Comparison of ENCODE assay signal across 8 cellular contexts in genomic region chr9:133356391-133357091, GRCh38. TPM values are rescaled to one million over a fixed set of nuclear protein-coding genes. Genes with fewer than 3 reads are reported as not detected.
DNase-seq lines count a peak whose midpoint lies in the region; ATAC-seq and TF ChIP-seq lines count a peak whose summit lies in the region.

SURF1 (minus strand) TSS chr9:133356487; CDS start chr9:133356453, 34 bp downstream.
SURF2 (plus strand) TSS chr9:133356550; CDS start chr9:133356593, 43 bp downstream.

- H3K27ac ChIP-seq in A673 (ENCODE audit: low read depth, low read length, poor library complexity, severe bottlenecking) (peak within 1 kb of the TSS; percentile 76), mesodermal cell (ENCODE audit: low read depth, low read length, severe bottlenecking) (peak within 1 kb of the TSS; percentile 23)

- H3K4me1 ChIP-seq in A673 (ENCODE audit: insufficient read depth, low read length, poor library complexity, severe bottlenecking) (peaks cover 19% of the 10 kb centered on the region), endocrine pancreas (ENCODE audit: control insufficient read depth, insufficient read depth, low read length) (no peaks in the 10 kb centered on the region), mesodermal cell (ENCODE audit: control insufficient read depth, insufficient read depth, low read length, poor library complexity, severe bottlenecking) (no peaks in the 10 kb centered on the region)

- H3K36me3 ChIP-seq in A673 (ENCODE audit: insufficient read depth, low read length, poor library complexity, severe bottlenecking): peaks cover 29% of the 10 kb centered on the region
- H3K36me3 ChIP-seq in endocrine pancreas (ENCODE audit: control insufficient read depth, insufficient read depth, low read length): peaks cover 7% of the 10 kb centered on the region
- H3K36me3 ChIP-seq in mesodermal cell (ENCODE audit: control insufficient read depth, insufficient read depth, low read length): peaks cover 55% of the 10 kb centered on the region

- peak; percentile 87 for TF ChIP-seq POLR2A in GM18526 (IDR thresholded peaks at IDR 0.05; ENCODE audit: extremely low read depth, insufficient read length)

- POLR2A ChIA-PET in A673 (lab: Charles Lee; ENCODE audit: low non-redundant PET): interaction anchor here (0.6 kb wide), 1 partner anchor 10 kb away, joined by 3 read pairs; no protein-coding TSS in a partner anchor

- intact Hi-C loops in A673 (cut with micrococcal nuclease; ENCODE audit: unreplicated experiment): no loop called here

- H3K9ac ChIP-seq in endocrine pancreas (ENCODE audit: control insufficient read depth, insufficient read depth, low read length): peak within 1 kb of the TSS; percentile 78

- no peak for TF ChIP-seq CTCF in A673 (conservative IDR thresholded peaks at IDR 0.05; ENCODE audit: low read depth, low read length)

- CTCF ChIA-PET in A673 (lab: Charles Lee): interaction anchor here (0.6 kb wide), 1 partner anchor 47 kb away, joined by 10 read pairs; no protein-coding TSS in a partner anchor

- H3K27me3 ChIP-seq in A673 (replicated peaks; ENCODE audit: insufficient read depth, low read depth, low read length, poor library complexity) (no peaks in the 10 kb centered on the region), endocrine pancreas (ENCODE audit: control insufficient read depth, insufficient read depth, low read length) (no peaks in the 10 kb centered on the region)

- H3K9me3 ChIP-seq in A673 (ENCODE audit: low read depth, low read length, poor library complexity, severe bottlenecking) (no peaks in the 10 kb centered on the region), endocrine pancreas (ENCODE audit: control insufficient read depth, low read length) (no peaks in the 10 kb centered on the region), mesodermal cell (ENCODE audit: control insufficient read depth, low read length) (no peaks in the 10 kb centered on the region)

- no TSS peak for BruUV-seq in A673 (replicated peaks; lab: Mats Ljungman, UMichigan)

- DNase-seq in A673 (ENCODE audit: low spot score) (peak; percentile 93), NOMO-1 (lab: John Stamatoyannopoulos, UW; ENCODE audit: unreplicated experiment in 2 of 2) (peak; percentile 51 to 78)
- DNase-seq in activated CD8-positive, alpha-beta memory T cell treated with anti-CD3 and anti-CD28 coated beads for 4 hours (ENCODE audit: low read depth in 2 of 2): peak; percentile 73 to 78
- peak; percentile 75 for DNase-seq in stimulated activated CD8-positive, alpha-beta memory T cell treated with anti-CD3 and anti-CD28 coated beads, Interleukin-15, amount 100 ng/mL, for 1 hour (ENCODE audit: low read depth)

- peak within 1 kb of the TSS; percentile 93 for H3K4me3 ChIP-seq in A673 (ENCODE audit: low read depth, low read length, poor library complexity, severe bottlenecking)
- H3K4me3 ChIP-seq in endocrine pancreas (ENCODE audit: control insufficient read depth, insufficient read depth, low read length): peak within 1 kb of the TSS; percentile 52
- H3K4me3 ChIP-seq in mesodermal cell (ENCODE audit: extremely low read depth, insufficient read depth, low read length, poor library complexity, severe bottlenecking): peak within 1 kb of the TSS; percentile 72

- 0 to 2% methylated on average over 46 to 66 of the region's 78 CpGs for WGBS in mesodermal cell (ENCODE audit: insufficient coverage in 2 of 2), 2 experiments

- peak; percentile 79 for ATAC-seq in HG03354 (IDR thresholded peaks at IDR 0.05; ENCODE audit: poor library complexity, severe bottlenecking, unreplicated experiment)

RNA-seq across cellular contexts. Expression of gene SURF1, which starts in this region (rescaled TPM):
- 41.6 and 53.3 TPM in 2 replicates for total RNA-seq in A673 (2021)
- polyA plus RNA-seq in mesodermal cell (2013, experiment 1 of 2): 35.8 TPM
- polyA plus RNA-seq in mesodermal cell (2013, experiment 2 of 2): 32.3 TPM

RNA-seq across cellular contexts. Expression of gene SURF2, which starts in this region (rescaled TPM):
- total RNA-seq in A673 (2021): 35.0 and 42.0 TPM in 2 replicates
- polyA plus RNA-seq in mesodermal cell (2013, experiment 1 of 2): 20.5 TPM
- polyA plus RNA-seq in mesodermal cell (2013, experiment 2 of 2): 16.7 TPM

Comparison
In these comparisons a context has a peak if more than half of its experiments do, and no peak if none do; other contexts are left out.
1. Peak in every context shown above with its lines: DNase-seq, ATAC-seq, H3K4me3 ChIP-seq and H3K27ac ChIP-seq.